7 cellular contexts compared by ENCODE assay signal in genomic region chrX:107205770-107206696, GRCh38. TPM values are rescaled to one million over a fixed set of nuclear protein-coding genes. Genes with fewer than 3 reads are reported as not detected.
DNase-seq lines count a peak whose midpoint lies in the region; ATAC-seq lines count a peak whose summit lies in the region.

TSS of gene DNAAF6 (plus strand) at chrX:107206611. CDS start at chrX:107212876, 6,265 bp downstream.
TSS of gene NUP62CL (minus strand) at chrX:107206433. CDS start at chrX:107175146, 31,287 bp downstream.

- H3K27me3 Mint-ChIP-seq in activated CD8-positive, alpha-beta T cell treated with anti-CD3 and anti-CD28 coated beads, Interleukin-2, amount 10 ng/mL, durations not matched to agents 7 days and 5 days (ENCODE audit: low read depth), result no peaks in the 10 kb centered on the region

- H3K36me3 ChIP-seq in effector memory CD4-positive, alpha-beta T cell (ENCODE audit: control insufficient read depth, insufficient read depth, low read length), result no peaks in the 10 kb centered on the region
- no peaks in the 10 kb centered on the region for H3K36me3 ChIP-seq in mesodermal cell (ENCODE audit: control insufficient read depth, insufficient read depth, low read length)

- H3K27me3 ChIP-seq in effector memory CD4-positive, alpha-beta T cell (replicated peaks; ENCODE audit: control insufficient read depth, insufficient read depth, low read length, poor library complexity, severe bottlenecking), result no peaks in the 10 kb centered on the region

- peak within 1 kb of the TSS; percentile 73 for H3K4me3 ChIP-seq in effector memory CD4-positive, alpha-beta T cell (ENCODE audit: insufficient read depth, low read depth, low read length, poor library complexity, severe bottlenecking)
- H3K4me3 ChIP-seq in mesodermal cell (ENCODE audit: extremely low read depth, insufficient read depth, low read length, poor library complexity, severe bottlenecking), result peak within 1 kb of the TSS; percentile 51

- DNase-seq in NCI-H226, result peak; percentile 49
- DNase-seq in activated CD8-positive, alpha-beta T cell treated with anti-CD3 and anti-CD28 coated beads, Interleukin-2, amount 10 ng/mL, durations not matched to agents 7 days and 5 days, result peak; percentile 71
- peak; percentile 53 to 68 (median 60) for DNase-seq in effector memory CD4-positive, alpha-beta T cell
- peak; percentile 38 to 53 for DNase-seq in stimulated activated CD8-positive, alpha-beta memory T cell treated with anti-CD3 and anti-CD28 coated beads, Interleukin-2, amount 100 ng/mL, for 48 hours (ENCODE audit: low read depth in 2 of 2)

- H3K4me3 Mint-ChIP-seq in activated CD8-positive, alpha-beta T cell treated with anti-CD3 and anti-CD28 coated beads, Interleukin-2, amount 10 ng/mL, durations not matched to agents 7 days and 5 days, result peak within 1 kb of the TSS; percentile 78

- H3K4me1 ChIP-seq in effector memory CD4-positive, alpha-beta T cell (ENCODE audit: control insufficient read depth, insufficient read depth, low read length, poor library complexity, severe bottlenecking), result no peaks in the 10 kb centered on the region
- H3K4me1 ChIP-seq in mesodermal cell (ENCODE audit: control insufficient read depth, insufficient read depth, low read length, poor library complexity, severe bottlenecking), result no peaks in the 10 kb centered on the region

- WGBS in mesodermal cell (ENCODE audit: insufficient coverage in 2 of 2), 2 experiments, result 0 to 2% methylated on average over 23 to 28 of the region's 66 CpGs

- H3K9me3 ChIP-seq in effector memory CD4-positive, alpha-beta T cell (ENCODE audit: control insufficient read depth, low read length), result no peaks in the 10 kb centered on the region
- no peaks in the 10 kb centered on the region for H3K9me3 ChIP-seq in mesodermal cell (ENCODE audit: control insufficient read depth, low read length)

- H3K36me3 Mint-ChIP-seq in activated CD8-positive, alpha-beta T cell treated with anti-CD3 and anti-CD28 coated beads, Interleukin-2, amount 10 ng/mL, durations not matched to agents 7 days and 5 days (ENCODE audit: low read depth), result no peaks in the 10 kb centered on the region

- H3K27ac ChIP-seq in effector memory CD4-positive, alpha-beta T cell (ENCODE audit: insufficient read depth, low read length, poor library complexity, severe bottlenecking), result peak within 1 kb of the TSS; percentile 45
- peak within 1 kb of the TSS; percentile 66 for H3K27ac ChIP-seq in mesodermal cell (ENCODE audit: low read depth, low read length, severe bottlenecking)

- no peaks in the 10 kb centered on the region for H3K9me3 Mint-ChIP-seq in activated CD8-positive, alpha-beta T cell treated with anti-CD3 and anti-CD28 coated beads, Interleukin-2, amount 10 ng/mL, durations not matched to agents 7 days and 5 days (ENCODE audit: insufficient read depth)

- CTCF ChIA-PET in activated CD8-positive, alpha-beta T cell treated with anti-CD3 and anti-CD28 coated beads, Interleukin-2, amount 10 ng/mL, durations not matched to agents 7 days and 5 days (lab: Charles Lee), result no interaction called here

- peaks cover 2% of the 10 kb centered on the region for H3K4me1 Mint-ChIP-seq in activated CD8-positive, alpha-beta T cell treated with anti-CD3 and anti-CD28 coated beads, Interleukin-2, amount 10 ng/mL, durations not matched to agents 7 days and 5 days (ENCODE audit: low read depth)

- POLR2A ChIA-PET in activated CD8-positive, alpha-beta T cell treated with anti-CD3 and anti-CD28 coated beads, Interleukin-2, amount 10 ng/mL, durations not matched to agents 7 days and 5 days (lab: Charles Lee), result no interaction called here

- peak; percentile 94 for ATAC-seq in GM18870 (IDR thresholded peaks at IDR 0.05; ENCODE audit: unreplicated experiment)
- ATAC-seq in HG03108 (IDR thresholded peaks at IDR 0.05; ENCODE audit: unreplicated experiment), result peak; percentile 92
- peak; percentile 94 for ATAC-seq in activated CD8-positive, alpha-beta T cell treated with anti-CD3 and anti-CD28 coated beads, Interleukin-2, amount 10 ng/mL, durations not matched to agents 7 days and 5 days

- H3K27ac Mint-ChIP-seq in activated CD8-positive, alpha-beta T cell treated with anti-CD3 and anti-CD28 coated beads, Interleukin-2, amount 10 ng/mL, durations not matched to agents 7 days and 5 days, result no peak within 1 kb of the TSS

RNA-seq across cellular contexts. Expression of gene DNAAF6, which starts in this region (rescaled TPM):
- not detected for total RNA-seq in activated CD8-positive, alpha-beta T cell treated with anti-CD3 and anti-CD28 coated beads, Interleukin-2, amount 10 ng/mL, durations not matched to agents 7 days and 5 days
- 0.29 TPM for polyA plus RNA-seq in mesodermal cell (2013, experiment 1 of 2)
- polyA plus RNA-seq in mesodermal cell (2013, experiment 2 of 2), result not detected

RNA-seq across cellular contexts. Expression of gene NUP62CL, which starts in this region (rescaled TPM):
- total RNA-seq in activated CD8-positive, alpha-beta T cell treated with anti-CD3 and anti-CD28 coated beads, Interleukin-2, amount 10 ng/mL, durations not matched to agents 7 days and 5 days, result 1 to 10 TPM; 1.2 to 1.5 TPM
- 7.0 TPM for polyA plus RNA-seq in mesodermal cell (2013, experiment 1 of 2)
- 4.4 TPM for polyA plus RNA-seq in mesodermal cell (2013, experiment 2 of 2)

Comparison
In these comparisons a context has a peak if more than half of its experiments do, and no peak if none do; other contexts are left out.
1. Peak in every context shown above with its lines: DNase-seq, ATAC-seq, H3K4me3 ChIP-seq and H3K27ac ChIP-seq.